In the genomic region with DNA sequence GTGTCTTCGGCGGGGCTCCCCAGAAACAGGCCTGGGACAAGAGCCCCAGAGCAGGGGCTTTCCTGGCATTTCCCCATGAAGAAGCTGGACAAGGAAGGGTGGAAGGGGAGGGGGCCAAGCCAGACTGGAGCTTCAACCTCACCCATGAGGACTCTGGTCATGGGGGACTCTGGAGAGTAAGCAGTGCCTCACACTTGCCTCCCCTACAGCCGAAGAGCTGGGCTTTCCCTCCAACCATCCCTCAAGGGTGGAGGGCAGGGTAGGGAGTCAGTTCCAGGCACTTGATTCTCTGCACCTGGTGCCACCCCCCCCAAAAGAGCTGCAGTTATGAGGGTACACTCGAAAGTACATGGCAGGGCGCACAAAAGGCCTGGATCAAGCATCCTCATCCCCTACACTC, we compare ENCODE assay signal across 15 cellular contexts.
DNase-seq lines count a peak whose midpoint lies in the region; ATAC-seq and TF ChIP-seq lines count a peak whose summit lies in the region.
"Had no signal": no experiment of that assay in that cellular context is flagged by ENCODE, and none has a peak within 500 bp of the region (broad histone marks: within the 10 kb centered on the region; RNA-seq: fewer than 3 reads in every experiment).

No MANE protein-coding gene starts in this region.

- no peak overlapping the region for H3K9ac ChIP-seq in neuronal stem cell (ENCODE audit: low read depth, low read length, poor library complexity)

- H3K36me3 Mint-ChIP-seq in activated CD8-positive, alpha-beta memory T cell treated with anti-CD3 and anti-CD28 coated beads, Interleukin-2, amount 10 ng/mL, durations not matched to agents 7 days and 5 days, result no peaks in the 10 kb centered on the region

- H3K36me3 ChIP-seq in body of pancreas (replicated peaks in 1 of 2; ENCODE audit: insufficient read depth in 1 of 2, low read depth in 2 of 2) (no peaks in the 10 kb centered on the region), neuronal stem cell (replicated peaks in 1 of 2; ENCODE audit: control insufficient read depth in 2 of 2, insufficient read depth in 2 of 2, low read length in 2 of 2) (no peaks in the 10 kb centered on the region)
- H3K36me3 ChIP-seq: MG63 had no signal

- H3K14ac ChIP-seq in neuronal stem cell (ENCODE audit: low read length), result no peak overlapping the region

- no peak for ATAC-seq in activated CD8-positive, alpha-beta memory T cell treated with anti-CD3 and anti-CD28 coated beads, Interleukin-2, amount 10 ng/mL, durations not matched to agents 7 days and 5 days
- ATAC-seq in body of pancreas (no peak), GM19395 (IDR thresholded peaks at IDR 0.05; ENCODE audit: unreplicated experiment) (no peak)

- H3K27ac ChIP-seq in body of pancreas, result peak overlapping the region; percentile 21 to 40 (median 32)
- H3K27ac ChIP-seq in neuronal stem cell (replicated peaks; ENCODE audit: low read length), result no peak overlapping the region
- H3K27ac ChIP-seq: C4-2B had no signal

- H3K4me1 ChIP-seq in body of pancreas, result peaks cover 30% of the 10 kb centered on the region
- peaks cover 0 to 2% of the 10 kb centered on the region in 2 donors for H3K4me1 ChIP-seq in neuronal stem cell (ENCODE audit: control insufficient read depth in 2 of 2, insufficient read depth in 1 of 2, low read depth in 1 of 2, low read length in 2 of 2)

- H4K8ac ChIP-seq in neuronal stem cell (ENCODE audit: low read depth, low read length), result no peak overlapping the region

- 83 to 87% methylated on average over 5 of the region's 5 CpGs for WGBS in body of pancreas, 2 donors
- no CpG with 5 or more reads among the region's 5 CpGs for WGBS in neuronal stem cell (ENCODE audit: extremely low coverage in 2 of 2, insufficient read length in 2 of 2, insufficient replicate concordance in 1 of 2), 2 donors

- no peak overlapping the region for H4K91ac ChIP-seq in neuronal stem cell (ENCODE audit: low read depth, low read length, poor library complexity)

- no peak overlapping the region for H2AFZ ChIP-seq in neuronal stem cell (ENCODE audit: low read length)

- CTCF ChIA-PET in activated CD8-positive, alpha-beta memory T cell treated with anti-CD3 and anti-CD28 coated beads, Interleukin-2, amount 10 ng/mL, durations not matched to agents 7 days and 5 days (lab: Charles Lee), result interaction anchor here (1.5 kb wide), 1 partner anchor 42 kb away, joined by 3 read pairs; no protein-coding TSS in a partner anchor

- H3K4me3 ChIP-seq in body of pancreas (no peak overlapping the region), neuronal stem cell (ENCODE audit: low read length in 2 of 2) (no peak overlapping the region)
- H3K4me3 ChIP-seq: MG63 had no signal

- peaks cover 3% of the 10 kb centered on the region for H3K27me3 Mint-ChIP-seq in activated CD8-positive, alpha-beta memory T cell treated with anti-CD3 and anti-CD28 coated beads, Interleukin-2, amount 10 ng/mL, durations not matched to agents 7 days and 5 days

- no peak overlapping the region for H3K4me2 ChIP-seq in neuronal stem cell (ENCODE audit: insufficient read depth, low read length, poor library complexity, severe bottlenecking)

- H3K9me3 Mint-ChIP-seq in activated CD8-positive, alpha-beta memory T cell treated with anti-CD3 and anti-CD28 coated beads, Interleukin-2, amount 10 ng/mL, durations not matched to agents 7 days and 5 days (ENCODE audit: low read depth), result no peaks in the 10 kb centered on the region

- DNase-seq in activated CD8-positive, alpha-beta memory T cell treated with anti-CD3 and anti-CD28 coated beads, Interleukin-2, amount 10 ng/mL, durations not matched to agents 7 days and 5 days, result peak; percentile 18
- DNase-seq in activated CD8-positive, alpha-beta memory T cell treated with anti-CD3 and anti-CD28 coated beads for 24 hours, result no peak
- DNase-seq in body of pancreas (no peak), neuronal stem cell (ENCODE audit: low spot score) (no peak), ureter (ENCODE audit: low spot score) (peak; percentile 35), H4 (ENCODE audit: low spot score) (no peak)
- no peak for DNase-seq in stimulated activated CD4-positive, alpha-beta T cell treated with anti-CD3 and anti-CD28 coated beads, Interleukin-2, amount 100 ng/mL, for 24 hours
- DNase-seq: HFFc6; Kasumi-1; NCI-H1048; NK-92 treated with Interleukin-12 subunit alpha and Interleukin-12 subunit beta, amount 100 ng/mL, for 24 hours; SIG-M5 had no signal

- no peak overlapping the region for H2BK120ac ChIP-seq in neuronal stem cell (ENCODE audit: low read depth, low read length)

- no peak for TF ChIP-seq POLR2A in body of pancreas (IDR thresholded peaks at IDR 0.05)

- H3K23ac ChIP-seq in neuronal stem cell (ENCODE audit: low read depth, low read length, poor library complexity), result no peak overlapping the region

- no peak overlapping the region for H2BK5ac ChIP-seq in neuronal stem cell (ENCODE audit: low read length)

- no peaks in the 10 kb centered on the region for H3K9me3 ChIP-seq in body of pancreas
- no peaks in the 10 kb centered on the region for H3K9me3 ChIP-seq in neuronal stem cell (replicated peaks in 1 of 2; ENCODE audit: control insufficient read depth in 2 of 2, insufficient read depth in 1 of 2, low read depth in 1 of 2, low read length in 2 of 2)
- H3K9me3 ChIP-seq: MG63 had no signal

- H2AK5ac ChIP-seq in neuronal stem cell (ENCODE audit: low read depth, low read length), result no peak overlapping the region

- H3K18ac ChIP-seq in neuronal stem cell (ENCODE audit: low read length), result peak overlapping the region; percentile 49

- TF ChIP-seq CTCF in body of pancreas (IDR thresholded peaks at IDR 0.05), result no peak

- no peaks in the 10 kb centered on the region for H3K4me1 Mint-ChIP-seq in activated CD8-positive, alpha-beta memory T cell treated with anti-CD3 and anti-CD28 coated beads, Interleukin-2, amount 10 ng/mL, durations not matched to agents 7 days and 5 days

- H2BK12ac ChIP-seq in neuronal stem cell (ENCODE audit: low read length), result no peak overlapping the region

- H3K27ac Mint-ChIP-seq in activated CD8-positive, alpha-beta memory T cell treated with anti-CD3 and anti-CD28 coated beads, Interleukin-2, amount 10 ng/mL, durations not matched to agents 7 days and 5 days, result no peak overlapping the region
- H3K27ac Mint-ChIP-seq: HFFc6 had no signal

- H2BK15ac ChIP-seq in neuronal stem cell (ENCODE audit: low read length), result no peak overlapping the region

- intact Hi-C loops in body of pancreas (cut with DNase I), result no loop called here

- H3K4me3 Mint-ChIP-seq in activated CD8-positive, alpha-beta memory T cell treated with anti-CD3 and anti-CD28 coated beads, Interleukin-2, amount 10 ng/mL, durations not matched to agents 7 days and 5 days, result no peak overlapping the region
- H3K4me3 Mint-ChIP-seq: HFFc6 had no signal

- no peaks in the 10 kb centered on the region for H3K79me1 ChIP-seq in neuronal stem cell (ENCODE audit: low read depth, low read length)

- H3K27me3 ChIP-seq in body of pancreas, result no peaks in the 10 kb centered on the region
- H3K27me3 ChIP-seq in neuronal stem cell (ENCODE audit: control insufficient read depth in 3 of 3, insufficient read depth in 3 of 3, low read depth in 1 of 3, low read length in 3 of 3), result peaks cover 0 to 28% (median 0%) of the 10 kb centered on the region in 3 experiments
- H3K27me3 ChIP-seq: MG63 had no signal

- H3K4ac ChIP-seq in neuronal stem cell (ENCODE audit: low read length), result no peak overlapping the region

Comparison
In these comparisons a context has a peak if more than half of its experiments do, and no peak if none do; other contexts are left out.
1. DNase-seq: peak in activated CD8-positive, alpha-beta memory T cell treated with anti-CD3 and anti-CD28 coated beads, Interleukin-2, amount 10 ng/mL, durations not matched to agents 7 days and 5 days (single experiment) and ureter (single experiment); none in activated CD8-positive, alpha-beta memory T cell treated with anti-CD3 and anti-CD28 coated beads for 24 hours (single experiment), body of pancreas (0 of 4), neuronal stem cell (single experiment), stimulated activated CD4-positive, alpha-beta T cell treated with anti-CD3 and anti-CD28 coated beads, Interleukin-2, amount 100 ng/mL, for 24 hours (0 of 2) and H4 (single experiment).